1 cellular context compared by ENCODE assay signal in genomic region chr16:70304892-70305448, GRCh38.
TF ChIP-seq lines count a peak whose summit lies in the region.

No MANE protein-coding gene starts in this region.

TF ChIP-seq in HCT116, 20 proteins besides CTCF, POLR2A, EP300 and RAD21 (continued from another document):
- TF ChIP-seq, protein P1, sequence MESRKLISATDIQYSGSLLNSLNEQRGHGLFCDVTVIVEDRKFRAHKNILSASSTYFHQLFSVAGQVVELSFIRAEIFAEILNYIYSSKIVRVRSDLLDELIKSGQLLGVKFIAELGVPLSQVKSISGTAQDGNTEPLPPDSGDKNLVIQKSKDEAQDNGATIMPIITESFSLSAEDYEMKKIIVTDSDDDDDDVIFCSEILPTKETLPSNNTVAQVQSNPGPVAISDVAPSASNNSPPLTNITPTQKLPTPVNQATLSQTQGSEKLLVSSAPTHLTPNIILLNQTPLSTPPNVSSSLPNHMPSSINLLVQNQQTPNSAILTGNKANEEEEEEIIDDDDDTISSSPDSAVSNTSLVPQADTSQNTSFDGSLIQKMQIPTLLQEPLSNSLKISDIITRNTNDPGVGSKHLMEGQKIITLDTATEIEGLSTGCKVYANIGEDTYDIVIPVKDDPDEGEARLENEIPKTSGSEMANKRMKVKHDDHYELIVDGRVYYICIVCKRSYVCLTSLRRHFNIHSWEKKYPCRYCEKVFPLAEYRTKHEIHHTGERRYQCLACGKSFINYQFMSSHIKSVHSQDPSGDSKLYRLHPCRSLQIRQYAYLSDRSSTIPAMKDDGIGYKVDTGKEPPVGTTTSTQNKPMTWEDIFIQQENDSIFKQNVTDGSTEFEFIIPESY (IDR thresholded peaks at IDR 0.05; ENCODE audit: extremely low read depth, insufficient replicate concordance, low read length): no peak
- TF ChIP-seq ZFX (IDR thresholded peaks at IDR 0.05): no peak
- TF ChIP-seq ZNF274 (IDR thresholded peaks at IDR 0.05; ENCODE audit: low read depth, low read length): no peak
- no peak for TF ChIP-seq SIN3A (IDR thresholded peaks at IDR 0.05; ENCODE audit: low read depth)
- TF ChIP-seq FOSL1 (IDR thresholded peaks at IDR 0.05; ENCODE audit: low read depth): no peak
- TF ChIP-seq ELF1 (IDR thresholded peaks at IDR 0.05; ENCODE audit: borderline replicate concordance, low read depth): no peak
